In the genomic region with DNA sequence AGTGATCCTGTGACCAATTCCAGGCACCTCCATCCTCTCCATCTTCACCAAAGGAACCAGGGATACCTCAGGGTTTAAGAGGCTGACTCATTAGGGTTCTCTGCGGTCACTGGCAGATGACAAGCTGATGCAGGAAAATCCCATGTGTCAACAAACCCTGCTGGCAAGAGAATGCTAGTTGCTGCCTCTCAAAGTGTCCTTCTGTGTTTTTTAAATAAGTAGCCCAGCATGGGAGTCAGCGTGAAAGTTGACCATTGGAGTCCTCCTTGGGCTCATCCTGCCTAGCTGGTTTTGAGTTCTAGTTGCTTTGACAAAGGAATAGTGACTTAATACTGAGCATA, we compare ENCODE assay signal across 15 cellular contexts.
DNase-seq lines count a peak whose midpoint lies in the region; ATAC-seq and TF ChIP-seq lines count a peak whose summit lies in the region.
"Had no signal": no experiment of that assay in that cellular context is flagged by ENCODE, and none has a peak within 500 bp of the region (broad histone marks: within the 10 kb centered on the region; RNA-seq: fewer than 3 reads in every experiment).

No MANE protein-coding gene starts in this region.

- no peak overlapping the region for H3K4me3 Mint-ChIP-seq in neural progenitor cell
- H3K4me3 Mint-ChIP-seq: activated naive CD8-positive, alpha-beta T cell; memory B cell had no signal

- no peaks in the 10 kb centered on the region; the same call in 1 of the 2 replicates for H3K27me3 ChIP-seq in BJ (ENCODE audit: control insufficient read depth, insufficient read depth, low read length)
- H3K27me3 ChIP-seq in neural progenitor cell, result no peaks in the 10 kb centered on the region
- H3K27me3 ChIP-seq: BLaER1 treated with 17β-estradiol and CSF1 and Interleukin-3, amounts not matched to agents 10 nM and 100 nM had no signal

- CTCF ChIA-PET in BJ (lab: Yijun Ruan, JAX), result no interaction called here

- no peaks in the 10 kb centered on the region for H3K9me3 Mint-ChIP-seq in neural progenitor cell

- H3K9me3 ChIP-seq in neural progenitor cell (ENCODE audit: low read depth), result no peaks in the 10 kb centered on the region
- H3K9me3 ChIP-seq: BLaER1 treated with 17β-estradiol and CSF1 and Interleukin-3, amounts not matched to agents 10 nM and 100 nM had no signal

- no peaks in the 10 kb centered on the region for H3K36me3 ChIP-seq in BJ (ENCODE audit: control insufficient read depth, insufficient read depth, low read length)
- H3K36me3 ChIP-seq in neural progenitor cell, result no peaks in the 10 kb centered on the region
- H3K36me3 ChIP-seq: BLaER1 treated with 17β-estradiol and CSF1 and Interleukin-3, amounts not matched to agents 10 nM and 100 nM had no signal

- no peaks in the 10 kb centered on the region for H3K36me3 Mint-ChIP-seq in neural progenitor cell
- H3K36me3 Mint-ChIP-seq: activated naive CD8-positive, alpha-beta T cell; memory B cell had no signal

- TF ChIP-seq CTCF in BJ (IDR thresholded peaks at IDR 0.05; ENCODE audit: insufficient read depth, low read depth, low read length) (no peak), cardiac fibroblast (IDR thresholded peaks at IDR 0.05; ENCODE audit: low read depth, low read length) (no peak), neural progenitor cell (IDR thresholded peaks at IDR 0.05) (no peak)

- H3K4me1 ChIP-seq in neural progenitor cell, result peaks cover 4% of the 10 kb centered on the region

- H3K27ac ChIP-seq in neural progenitor cell, result no peak overlapping the region
- H3K27ac ChIP-seq: BLaER1 treated with 17β-estradiol and CSF1 and Interleukin-3, amounts not matched to agents 10 nM and 100 nM had no signal

- no peak overlapping the region for H3K9ac ChIP-seq in neural progenitor cell
- H3K9ac ChIP-seq: BLaER1 treated with 17β-estradiol and CSF1 and Interleukin-3, amounts not matched to agents 10 nM and 100 nM had no signal

- POLR2A ChIA-PET in BJ (lab: Charles Lee), result no interaction called here

- no peak overlapping the region for H2AFZ ChIP-seq in neural progenitor cell (replicated peaks)

- no peaks in the 10 kb centered on the region for H4K20me1 ChIP-seq in neural progenitor cell (ENCODE audit: low read depth)
- H4K20me1 ChIP-seq: BLaER1 treated with 17β-estradiol and CSF1 and Interleukin-3, amounts not matched to agents 10 nM and 100 nM had no signal

- no peaks in the 10 kb centered on the region for H3F3A ChIP-seq in neural progenitor cell (ENCODE audit: low read depth)

- H3K27ac Mint-ChIP-seq in neural progenitor cell, result no peak overlapping the region
- H3K27ac Mint-ChIP-seq: activated naive CD8-positive, alpha-beta T cell; memory B cell; progenitor cell of endocrine pancreas had no signal

- DNase-seq in BJ (ENCODE audit: low read depth) (peak; percentile 44), M059J (ENCODE audit: low read depth) (peak; percentile 91), cardiac fibroblast (ENCODE audit: low read depth in 2 of 2) (peak; percentile 11 to 38), neural progenitor cell (ENCODE audit: low spot score) (peak; percentile 23), putamen (ENCODE audit: low spot score) (no peak), NAMALWA (ENCODE audit: low spot score) (no peak), mucosa of gallbladder (ENCODE audit: low spot score) (no peak)
- DNase-seq: hippocampal formation, NCI-H187, T-helper 9 cell had no signal

- no peaks in the 10 kb centered on the region for H3K27me3 Mint-ChIP-seq in neural progenitor cell (ENCODE audit: insufficient read depth, low read depth)
- H3K27me3 Mint-ChIP-seq: activated naive CD8-positive, alpha-beta T cell had no signal

- no peaks in the 10 kb centered on the region for H3K79me2 ChIP-seq in neural progenitor cell (ENCODE audit: low read depth)

- ATAC-seq in HG03571 (IDR thresholded peaks at IDR 0.05; ENCODE audit: unreplicated experiment), result no peak

- H3K4me3 ChIP-seq in BJ (ENCODE audit: low read depth, low read length) (no peak overlapping the region), cardiac fibroblast (replicated peaks in 1 of 2; ENCODE audit: low read depth in 2 of 2, low read length in 2 of 2) (no peak overlapping the region), neural progenitor cell (no peak overlapping the region)
- H3K4me3 ChIP-seq: BLaER1 treated with 17β-estradiol and CSF1 and Interleukin-3, amounts not matched to agents 10 nM and 100 nM had no signal

- H3K4me2 ChIP-seq in neural progenitor cell, result no peak overlapping the region
- H3K4me2 ChIP-seq: BLaER1 treated with 17β-estradiol and CSF1 and Interleukin-3, amounts not matched to agents 10 nM and 100 nM had no signal

- H3K4me1 Mint-ChIP-seq in neural progenitor cell, result peaks cover 23% of the 10 kb centered on the region
- H3K4me1 Mint-ChIP-seq: memory B cell had no signal

Comparison
In these comparisons a context has a peak if more than half of its experiments do, and no peak if none do; other contexts are left out.
1. DNase-seq: peak in BJ (single experiment), M059J (single experiment), cardiac fibroblast (2 of 2) and neural progenitor cell (single experiment); none in putamen (single experiment), NAMALWA (single experiment) and mucosa of gallbladder (single experiment).